14 cellular contexts compared by ENCODE assay signal in genomic region chr3:88773766-88774165, GRCh38.
DNase-seq lines count a peak whose midpoint lies in the region; ATAC-seq and TF ChIP-seq lines count a peak whose summit lies in the region.
"Had no signal": no experiment of that assay in that cellular context is flagged by ENCODE, and none has a peak within 500 bp of the region (broad histone marks: within the 10 kb centered on the region; RNA-seq: fewer than 3 reads in every experiment).

No MANE protein-coding gene starts in this region.

- H3K4me1 Mint-ChIP-seq in naive thymus-derived CD8-positive, alpha-beta T cell, result no peaks in the 10 kb centered on the region

- no peaks in the 10 kb centered on the region for H3K36me3 Mint-ChIP-seq in naive thymus-derived CD8-positive, alpha-beta T cell

- no peaks in the 10 kb centered on the region for H3K79me1 ChIP-seq in mesendoderm (ENCODE audit: low read length)

- H3K4me1 ChIP-seq in A673 (ENCODE audit: insufficient read depth, low read length, poor library complexity, severe bottlenecking) (no peaks in the 10 kb centered on the region), mesendoderm (ENCODE audit: control insufficient read depth, low read depth, low read length) (no peaks in the 10 kb centered on the region)
- H3K4me1 ChIP-seq: Caco-2, HAP-1 had no signal

- H3K4me3 Mint-ChIP-seq in naive thymus-derived CD8-positive, alpha-beta T cell, result no peak overlapping the region
- H3K4me3 Mint-ChIP-seq: CD4-positive, alpha-beta T cell had no signal

- ATAC-seq in naive thymus-derived CD8-positive, alpha-beta T cell, result no peak
- ATAC-seq: HepG2 had no signal

- peak; percentile 3 for DNase-seq in A673 (ENCODE audit: low spot score)
- DNase-seq in RWPE1 (ENCODE audit: low spot score), result peak; percentile 0
- DNase-seq in epithelial cell of prostate (ENCODE audit: low read depth, low spot score), result peak; percentile 20
- DNase-seq in mesendoderm, result peak; percentile 30
- no peak for DNase-seq in naive thymus-derived CD8-positive, alpha-beta T cell
- DNase-seq in NOMO-1 treated with dmso at 0.1 percent for 144 hours (lab: John Stamatoyannopoulos, UW; ENCODE audit: unreplicated experiment), result no peak
- DNase-seq: ACHN; AML-193; Caco-2; CD4-positive, alpha-beta T cell; GM23248 had no signal

- intact Hi-C loops in A673 (cut with micrococcal nuclease; ENCODE audit: unreplicated experiment), result no loop called here

- H3K27me3 ChIP-seq in A673 (replicated peaks; ENCODE audit: insufficient read depth, low read depth, low read length, poor library complexity) (no peaks in the 10 kb centered on the region), mesendoderm (ENCODE audit: insufficient read depth, low read length, poor library complexity) (no peaks in the 10 kb centered on the region)

- no peak overlapping the region for H3K4me3 ChIP-seq in A673 (ENCODE audit: low read depth, low read length, poor library complexity, severe bottlenecking)
- H3K4me3 ChIP-seq in mesendoderm (ENCODE audit: low read length), result no peak overlapping the region
- H3K4me3 ChIP-seq: GM23248, HAP-1 had no signal

- no peak overlapping the region for H3K27ac Mint-ChIP-seq in naive thymus-derived CD8-positive, alpha-beta T cell
- H3K27ac Mint-ChIP-seq: CD4-positive, alpha-beta T cell had no signal

- H3K4me2 ChIP-seq in mesendoderm (ENCODE audit: low read length), result no peak overlapping the region

- H3K9ac ChIP-seq in mesendoderm (ENCODE audit: low read length), result no peak overlapping the region
- H3K9ac ChIP-seq: GM23248 had no signal

- H4K8ac ChIP-seq in mesendoderm (ENCODE audit: low read depth, low read length), result no peak overlapping the region

- no peaks in the 10 kb centered on the region for H3K79me2 ChIP-seq in mesendoderm (ENCODE audit: control insufficient read depth, insufficient read depth, low read length)

- no peak overlapping the region for H2AK5ac ChIP-seq in mesendoderm (ENCODE audit: low read length)

- CTCF ChIA-PET in A673 (lab: Charles Lee), result no interaction called here
- CTCF ChIA-PET in RWPE1 (lab: Yijun Ruan, JAX), result no interaction called here

- H2BK15ac ChIP-seq in mesendoderm (replicated peaks; ENCODE audit: low read depth), result no peak overlapping the region

- H3K27me3 Mint-ChIP-seq in naive thymus-derived CD8-positive, alpha-beta T cell, result no peaks in the 10 kb centered on the region
- H3K27me3 Mint-ChIP-seq: CD4-positive, alpha-beta T cell had no signal

- H3K9me3 ChIP-seq in A673 (ENCODE audit: low read depth, low read length, poor library complexity, severe bottlenecking), result no peaks in the 10 kb centered on the region
- H3K9me3 ChIP-seq: Caco-2, HAP-1 had no signal

- POLR2A ChIA-PET in A673 (lab: Charles Lee; ENCODE audit: low non-redundant PET) (no interaction called here), RWPE1 (lab: Yijun Ruan, JAX; ENCODE audit: low non-redundant PET) (no interaction called here)
- POLR2A ChIA-PET in naive thymus-derived CD8-positive, alpha-beta T cell (lab: Charles Lee), result no interaction called here

- no peak overlapping the region for H3K18ac ChIP-seq in mesendoderm (ENCODE audit: low read length)

- peaks cover 5 to 45% (median 19%) of the 10 kb centered on the region in 9 donors for H3K9me3 Mint-ChIP-seq in naive thymus-derived CD8-positive, alpha-beta T cell

- H3K36me3 ChIP-seq in A673 (ENCODE audit: insufficient read depth, low read length, poor library complexity, severe bottlenecking) (no peaks in the 10 kb centered on the region), mesendoderm (ENCODE audit: control insufficient read depth, insufficient read depth, low read length) (no peaks in the 10 kb centered on the region)
- H3K36me3 ChIP-seq: HAP-1 had no signal

- no peak for TF ChIP-seq CTCF in A673 (conservative IDR thresholded peaks at IDR 0.05; ENCODE audit: low read depth, low read length)
- no peak for TF ChIP-seq CTCF in RWPE1 (conservative IDR thresholded peaks at IDR 0.05; ENCODE audit: low read depth)

- no peak overlapping the region for H2BK120ac ChIP-seq in mesendoderm (ENCODE audit: low read depth, low read length)

- H3K56ac ChIP-seq in mesendoderm (ENCODE audit: low read length), result no peak overlapping the region

- no peak overlapping the region for H2BK5ac ChIP-seq in mesendoderm (ENCODE audit: low read length)

- no peak overlapping the region for H3K23ac ChIP-seq in mesendoderm (ENCODE audit: low read length)

- H3K27ac ChIP-seq in A673 (ENCODE audit: low read depth, low read length, poor library complexity, severe bottlenecking) (no peak overlapping the region), RWPE1 (no peak overlapping the region), epithelial cell of prostate (no peak overlapping the region), mesendoderm (ENCODE audit: low read depth, low read length) (no peak overlapping the region)
- H3K27ac ChIP-seq: C4-2B, GM23248 had no signal

- H4K5ac ChIP-seq in mesendoderm (ENCODE audit: low read length), result no peak overlapping the region

- no peak overlapping the region for H3K4ac ChIP-seq in mesendoderm (ENCODE audit: low read depth, low read length)

- no TSS peak for BruUV-seq in A673 (replicated peaks; lab: Mats Ljungman, UMichigan)

Comparison
In these comparisons a context has a peak if more than half of its experiments do, and no peak if none do; other contexts are left out.
1. DNase-seq: peak in A673 (single experiment), RWPE1 (single experiment), epithelial cell of prostate (single experiment) and mesendoderm (single experiment); none in naive thymus-derived CD8-positive, alpha-beta T cell (0 of 10) and NOMO-1 treated with dmso at 0.1 percent for 144 hours (single experiment).